ENCODE assay signal across 1 cellular context in genomic region chr20:36605309-36606170, GRCh38.
TF ChIP-seq lines count a peak whose summit lies in the region.

A gene with protein sequence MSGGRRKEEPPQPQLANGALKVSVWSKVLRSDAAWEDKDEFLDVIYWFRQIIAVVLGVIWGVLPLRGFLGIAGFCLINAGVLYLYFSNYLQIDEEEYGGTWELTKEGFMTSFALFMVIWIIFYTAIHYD (plus strand): TSS chr20:36605779. CDS start chr20:36605952, 173 bp downstream.

TF ChIP-seq in K562, 482 proteins besides CTCF, POLR2A, EP300 and RAD21 (continued from another document):
- TF ChIP-seq, protein P1, sequence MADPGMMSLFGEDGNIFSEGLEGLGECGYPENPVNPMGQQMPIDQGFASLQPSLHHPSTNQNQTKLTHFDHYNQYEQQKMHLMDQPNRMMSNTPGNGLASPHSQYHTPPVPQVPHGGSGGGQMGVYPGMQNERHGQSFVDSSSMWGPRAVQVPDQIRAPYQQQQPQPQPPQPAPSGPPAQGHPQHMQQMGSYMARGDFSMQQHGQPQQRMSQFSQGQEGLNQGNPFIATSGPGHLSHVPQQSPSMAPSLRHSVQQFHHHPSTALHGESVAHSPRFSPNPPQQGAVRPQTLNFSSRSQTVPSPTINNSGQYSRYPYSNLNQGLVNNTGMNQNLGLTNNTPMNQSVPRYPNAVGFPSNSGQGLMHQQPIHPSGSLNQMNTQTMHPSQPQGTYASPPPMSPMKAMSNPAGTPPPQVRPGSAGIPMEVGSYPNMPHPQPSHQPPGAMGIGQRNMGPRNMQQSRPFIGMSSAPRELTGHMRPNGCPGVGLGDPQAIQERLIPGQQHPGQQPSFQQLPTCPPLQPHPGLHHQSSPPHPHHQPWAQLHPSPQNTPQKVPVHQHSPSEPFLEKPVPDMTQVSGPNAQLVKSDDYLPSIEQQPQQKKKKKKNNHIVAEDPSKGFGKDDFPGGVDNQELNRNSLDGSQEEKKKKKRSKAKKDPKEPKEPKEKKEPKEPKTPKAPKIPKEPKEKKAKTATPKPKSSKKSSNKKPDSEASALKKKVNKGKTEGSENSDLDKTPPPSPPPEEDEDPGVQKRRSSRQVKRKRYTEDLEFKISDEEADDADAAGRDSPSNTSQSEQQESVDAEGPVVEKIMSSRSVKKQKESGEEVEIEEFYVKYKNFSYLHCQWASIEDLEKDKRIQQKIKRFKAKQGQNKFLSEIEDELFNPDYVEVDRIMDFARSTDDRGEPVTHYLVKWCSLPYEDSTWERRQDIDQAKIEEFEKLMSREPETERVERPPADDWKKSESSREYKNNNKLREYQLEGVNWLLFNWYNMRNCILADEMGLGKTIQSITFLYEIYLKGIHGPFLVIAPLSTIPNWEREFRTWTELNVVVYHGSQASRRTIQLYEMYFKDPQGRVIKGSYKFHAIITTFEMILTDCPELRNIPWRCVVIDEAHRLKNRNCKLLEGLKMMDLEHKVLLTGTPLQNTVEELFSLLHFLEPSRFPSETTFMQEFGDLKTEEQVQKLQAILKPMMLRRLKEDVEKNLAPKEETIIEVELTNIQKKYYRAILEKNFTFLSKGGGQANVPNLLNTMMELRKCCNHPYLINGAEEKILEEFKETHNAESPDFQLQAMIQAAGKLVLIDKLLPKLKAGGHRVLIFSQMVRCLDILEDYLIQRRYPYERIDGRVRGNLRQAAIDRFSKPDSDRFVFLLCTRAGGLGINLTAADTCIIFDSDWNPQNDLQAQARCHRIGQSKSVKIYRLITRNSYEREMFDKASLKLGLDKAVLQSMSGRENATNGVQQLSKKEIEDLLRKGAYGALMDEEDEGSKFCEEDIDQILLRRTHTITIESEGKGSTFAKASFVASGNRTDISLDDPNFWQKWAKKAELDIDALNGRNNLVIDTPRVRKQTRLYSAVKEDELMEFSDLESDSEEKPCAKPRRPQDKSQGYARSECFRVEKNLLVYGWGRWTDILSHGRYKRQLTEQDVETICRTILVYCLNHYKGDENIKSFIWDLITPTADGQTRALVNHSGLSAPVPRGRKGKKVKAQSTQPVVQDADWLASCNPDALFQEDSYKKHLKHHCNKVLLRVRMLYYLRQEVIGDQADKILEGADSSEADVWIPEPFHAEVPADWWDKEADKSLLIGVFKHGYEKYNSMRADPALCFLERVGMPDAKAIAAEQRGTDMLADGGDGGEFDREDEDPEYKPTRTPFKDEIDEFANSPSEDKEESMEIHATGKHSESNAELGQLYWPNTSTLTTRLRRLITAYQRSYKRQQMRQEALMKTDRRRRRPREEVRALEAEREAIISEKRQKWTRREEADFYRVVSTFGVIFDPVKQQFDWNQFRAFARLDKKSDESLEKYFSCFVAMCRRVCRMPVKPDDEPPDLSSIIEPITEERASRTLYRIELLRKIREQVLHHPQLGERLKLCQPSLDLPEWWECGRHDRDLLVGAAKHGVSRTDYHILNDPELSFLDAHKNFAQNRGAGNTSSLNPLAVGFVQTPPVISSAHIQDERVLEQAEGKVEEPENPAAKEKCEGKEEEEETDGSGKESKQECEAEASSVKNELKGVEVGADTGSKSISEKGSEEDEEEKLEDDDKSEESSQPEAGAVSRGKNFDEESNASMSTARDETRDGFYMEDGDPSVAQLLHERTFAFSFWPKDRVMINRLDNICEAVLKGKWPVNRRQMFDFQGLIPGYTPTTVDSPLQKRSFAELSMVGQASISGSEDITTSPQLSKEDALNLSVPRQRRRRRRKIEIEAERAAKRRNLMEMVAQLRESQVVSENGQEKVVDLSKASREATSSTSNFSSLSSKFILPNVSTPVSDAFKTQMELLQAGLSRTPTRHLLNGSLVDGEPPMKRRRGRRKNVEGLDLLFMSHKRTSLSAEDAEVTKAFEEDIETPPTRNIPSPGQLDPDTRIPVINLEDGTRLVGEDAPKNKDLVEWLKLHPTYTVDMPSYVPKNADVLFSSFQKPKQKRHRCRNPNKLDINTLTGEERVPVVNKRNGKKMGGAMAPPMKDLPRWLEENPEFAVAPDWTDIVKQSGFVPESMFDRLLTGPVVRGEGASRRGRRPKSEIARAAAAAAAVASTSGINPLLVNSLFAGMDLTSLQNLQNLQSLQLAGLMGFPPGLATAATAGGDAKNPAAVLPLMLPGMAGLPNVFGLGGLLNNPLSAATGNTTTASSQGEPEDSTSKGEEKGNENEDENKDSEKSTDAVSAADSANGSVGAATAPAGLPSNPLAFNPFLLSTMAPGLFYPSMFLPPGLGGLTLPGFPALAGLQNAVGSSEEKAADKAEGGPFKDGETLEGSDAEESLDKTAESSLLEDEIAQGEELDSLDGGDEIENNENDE (IDR thresholded peaks at IDR 0.05; ENCODE audit: low read depth, low read length): no peak
- TF ChIP-seq ZNF766 (CRISPR knock-in tag; conservative IDR thresholded peaks at IDR 0.05): no peak; the same call in none of the 2 replicates
- peak; percentile 19 for TF ChIP-seq TAF9B (IDR thresholded peaks at IDR 0.05; ENCODE audit: partially characterized antibody)
- no peak for TF ChIP-seq ZFP36 (IDR thresholded peaks at IDR 0.05; ENCODE audit: low read depth, low read length, partially characterized antibody)
- TF ChIP-seq BCLAF1 (IDR thresholded peaks at IDR 0.05; ENCODE audit: borderline replicate concordance in 1 of 2, control insufficient read depth in 1 of 2, low read depth in 2 of 2, low read length in 1 of 2): no peak
- 0 out of 2 replicates have a peak, but pooled peaks have one; percentile 30 for TF ChIP-seq MXI1 (IDR thresholded peaks at IDR 0.05; ENCODE audit: low read depth, low read length)
- no peak for TF ChIP-seq SRSF7 (optimal IDR thresholded peaks at IDR 0.05; ENCODE audit: low read depth, low read length)
- TF ChIP-seq NFE2 (IDR thresholded peaks at IDR 0.05; ENCODE audit: low read depth): peak; percentile 67
- no peak for TF ChIP-seq ZNF780A (CRISPR knock-in tag; IDR thresholded peaks at IDR 0.05)
- TF ChIP-seq ZNF41 (CRISPR knock-in tag; conservative IDR thresholded peaks at IDR 0.05): no peak
- no peak for TF ChIP-seq CAMTA2 (CRISPR knock-in tag; conservative IDR thresholded peaks at IDR 0.05)
- TF ChIP-seq, protein P2, sequence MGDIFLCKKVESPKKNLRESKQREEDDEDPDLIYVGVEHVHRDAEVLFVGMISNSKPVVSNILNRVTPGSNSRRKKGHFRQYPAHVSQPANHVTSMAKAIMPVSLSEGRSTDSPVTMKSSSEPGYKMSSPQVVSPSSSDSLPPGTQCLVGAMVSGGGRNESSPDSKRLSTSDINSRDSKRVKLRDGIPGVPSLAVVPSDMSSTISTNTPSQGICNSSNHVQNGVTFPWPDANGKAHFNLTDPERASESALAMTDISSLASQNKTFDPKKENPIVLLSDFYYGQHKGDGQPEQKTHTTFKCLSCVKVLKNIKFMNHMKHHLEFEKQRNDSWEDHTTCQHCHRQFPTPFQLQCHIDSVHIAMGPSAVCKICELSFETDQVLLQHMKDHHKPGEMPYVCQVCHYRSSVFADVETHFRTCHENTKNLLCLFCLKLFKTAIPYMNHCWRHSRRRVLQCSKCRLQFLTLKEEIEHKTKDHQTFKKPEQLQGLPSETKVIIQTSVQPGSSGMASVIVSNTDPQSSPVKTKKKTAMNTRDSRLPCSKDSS (IDR thresholded peaks at IDR 0.05; ENCODE audit: low read depth, partially characterized antibody): no peak
- TF ChIP-seq, protein P3, sequence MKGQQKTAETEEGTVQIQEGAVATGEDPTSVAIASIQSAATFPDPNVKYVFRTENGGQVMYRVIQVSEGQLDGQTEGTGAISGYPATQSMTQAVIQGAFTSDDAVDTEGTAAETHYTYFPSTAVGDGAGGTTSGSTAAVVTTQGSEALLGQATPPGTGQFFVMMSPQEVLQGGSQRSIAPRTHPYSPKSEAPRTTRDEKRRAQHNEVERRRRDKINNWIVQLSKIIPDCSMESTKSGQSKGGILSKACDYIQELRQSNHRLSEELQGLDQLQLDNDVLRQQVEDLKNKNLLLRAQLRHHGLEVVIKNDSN (CRISPR knock-in tag; IDR thresholded peaks at IDR 0.05): no peak; the same call in 1 of the 2 replicates
- TF ChIP-seq ARID3A (IDR thresholded peaks at IDR 0.05; ENCODE audit: borderline replicate concordance, low read depth, low read length): no peak
- no peak for TF ChIP-seq ZC3H4 (CRISPR knock-in tag; IDR thresholded peaks at IDR 0.05; ENCODE audit: borderline replicate concordance)
- no peak for TF ChIP-seq BACH1 (tag; IDR thresholded peaks at IDR 0.05)
- TF ChIP-seq MXD1 (CRISPR knock-in tag; IDR thresholded peaks at IDR 0.05; ENCODE audit: borderline replicate concordance, poor library complexity, severe bottlenecking): no peak
- TF ChIP-seq RBM22 (IDR thresholded peaks at IDR 0.05; ENCODE audit: low read depth, low read length, poor library complexity, severe bottlenecking): no peak
- peak in 2 of 3 experiments; percentile 67 to 74 for TF ChIP-seq YY1 (IDR thresholded peaks at IDR 0.05; ENCODE audit: borderline replicate concordance in 1 of 3, control insufficient read depth in 1 of 3, extremely low read depth in 1 of 3, insufficient read depth in 3 of 3, insufficient read length in 1 of 3, insufficient replicate concordance in 2 of 3, low read depth in 1 of 3, low read length in 2 of 3)
- TF ChIP-seq RBM15 (IDR thresholded peaks at IDR 0.05; ENCODE audit: insufficient read depth, low read length): no peak
- TF ChIP-seq RB1 (IDR thresholded peaks at IDR 0.05; ENCODE audit: low read depth): peak; percentile 85; the same call in 1 of the 2 replicates
- TF ChIP-seq ZNF143 (CRISPR knock-in tag; IDR thresholded peaks at IDR 0.05): no peak
- TF ChIP-seq MEF2A (IDR thresholded peaks at IDR 0.05; ENCODE audit: control insufficient read depth, low read depth, low read length): no peak
- TF ChIP-seq NFXL1 (CRISPR knock-in tag; IDR thresholded peaks at IDR 0.05): no peak
- no peak for TF ChIP-seq GABPB2 (CRISPR knock-in tag; conservative IDR thresholded peaks at IDR 0.05)
- no peak for TF ChIP-seq DNMT1 (IDR thresholded peaks at IDR 0.05)
- no peak for TF ChIP-seq ZNF232 (CRISPR knock-in tag; IDR thresholded peaks at IDR 0.05)
- peak in 1 of 2 experiments; percentile 19; a peak in 1 of 4 replicates for TF ChIP-seq TEAD1 (CRISPR knock-in tag; IDR thresholded peaks at IDR 0.05)
- no peak for TF ChIP-seq WHSC1 (IDR thresholded peaks at IDR 0.05; ENCODE audit: low read length)
- TF ChIP-seq HMG20B (CRISPR knock-in tag; IDR thresholded peaks at IDR 0.05): no peak
